In genomic region chr6:118877806-118878205, GRCh38 we compare ENCODE assay signal across 26 cellular contexts.
"Had no signal": no experiment of that assay in that cellular context is flagged by ENCODE, and none has a peak within 500 bp of the region (broad histone marks: within the 10 kb centered on the region; RNA-seq: fewer than 3 reads in every experiment).

No MANE protein-coding gene starts in this region.

- H3K9me3 ChIP-seq: neutrophil, ovary, psoas muscle, right lobe of liver, sigmoid colon, spleen, stomach, thoracic aorta, thyroid gland, tibial nerve, upper lobe of right lung, uterus had no signal

- H2AFZ ChIP-seq: parathyroid adenoma had no signal

- H3K27me3 ChIP-seq: neutrophil, ovary, right lobe of liver, sigmoid colon, spleen, stomach, thyroid gland, tibial nerve, upper lobe of right lung, uterus had no signal

- H3K4me3 ChIP-seq: ovary, psoas muscle, right lobe of liver, sigmoid colon, spleen, stomach, thoracic aorta, thyroid gland, tibial nerve, upper lobe of right lung, uterus had no signal

- DNase-seq: naive B cell; naive thymus-derived CD8-positive, alpha-beta T cell; nephron progenitor cell; nucleus accumbens; ovary; posterior cingulate gyrus; psoas muscle; right cardiac atrium; right lobe of liver; sigmoid colon; small intestine; spleen; stimulated activated CD4-positive, alpha-beta T cell treated with anti-CD3 and anti-CD28 coated beads, Interleukin-12 subunit alpha, Interleukin-12 subunit beta, amount 100 ng/mL, for 4 hours; stimulated activated CD4-positive, alpha-beta T cell treated with anti-CD3 and anti-CD28 coated beads, Interleukin-1b, Interleukin-23, amount 100 ng/mL, for 48 hours; stimulated activated CD4-positive, alpha-beta T cell treated with anti-CD3 and anti-CD28 coated beads, Interleukin-4, amount 100 ng/mL, for 1 hour; stimulated activated CD4-positive, alpha-beta T cell treated with anti-CD3 and anti-CD28 coated beads, Interleukin-4, amount 100 ng/mL, for 4 hours; stimulated activated CD8-positive, alpha-beta memory T cell treated with anti-CD3 and anti-CD28 coated beads, Interleukin-4, amount 100 ng/mL, for 48 hours; stimulated activated naive CD4-positive, alpha-beta T cell; stomach; thyroid gland; upper lobe of right lung; uterus had no signal

- H3K27ac ChIP-seq: neutrophil, ovary, parathyroid adenoma, psoas muscle, right lobe of liver, sigmoid colon, spleen, stomach, thoracic aorta, thyroid gland, upper lobe of right lung, uterus had no signal

- H3K36me3 ChIP-seq: neutrophil, ovary, right lobe of liver, sigmoid colon, spleen, stomach, thoracic aorta, thyroid gland, tibial nerve, upper lobe of right lung, uterus had no signal

- H3K9ac ChIP-seq: parathyroid adenoma had no signal

- H3K4me1 ChIP-seq: psoas muscle, right lobe of liver, sigmoid colon, uterus had no signal
